In the genomic region with DNA sequence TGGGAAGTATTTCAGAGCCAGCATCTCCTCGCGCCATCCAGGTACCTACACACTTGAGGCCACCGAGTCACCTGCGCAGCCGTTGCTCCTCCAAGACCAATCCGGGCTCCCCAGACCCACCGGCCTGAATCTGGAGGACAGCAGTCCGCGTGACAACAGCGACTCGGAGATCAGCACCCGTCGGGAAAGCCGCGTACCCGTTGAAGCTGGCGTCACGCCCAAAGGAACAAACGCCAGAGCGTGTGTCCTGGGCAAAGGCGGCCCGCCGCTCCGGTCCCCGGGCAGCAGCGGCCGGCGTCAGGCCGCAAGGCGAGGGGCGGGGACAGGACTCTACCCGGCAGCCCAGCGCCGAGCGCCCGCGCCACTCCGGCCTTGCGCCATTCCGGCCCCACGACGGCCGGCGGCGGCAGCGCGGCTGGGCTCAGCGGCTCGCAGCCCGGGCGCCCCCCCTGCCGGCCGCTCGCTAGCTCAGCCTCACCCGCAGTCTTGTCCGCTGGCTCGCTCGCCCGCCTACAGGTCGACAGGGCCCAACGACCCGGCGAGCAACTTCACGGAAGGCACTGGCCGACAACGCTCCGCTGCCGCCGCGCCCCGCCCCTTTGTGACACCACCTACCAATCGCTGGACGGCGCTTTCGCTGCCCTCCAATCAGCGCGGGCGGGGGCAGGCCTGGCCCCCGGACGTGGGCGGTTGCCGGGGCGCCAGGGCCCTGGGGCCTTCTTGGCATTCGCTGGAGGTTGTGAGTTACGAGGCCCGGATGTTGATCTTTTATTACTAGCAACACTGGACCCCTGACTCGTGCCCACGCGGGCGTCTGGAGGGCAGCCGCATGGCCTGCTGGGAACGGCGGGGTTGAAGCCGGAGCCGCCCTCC, we compare ENCODE assay signal across 8 cellular contexts. TPM values are rescaled to one million over a fixed set of nuclear protein-coding genes. Genes with fewer than 3 reads are reported as not detected.
DNase-seq lines count a peak whose midpoint lies in the region; ATAC-seq and TF ChIP-seq lines count a peak whose summit lies in the region.

Gene ZFAND4 (minus strand): TSS at position 572 of the 873 bp plus-strand sequence. CDS start 9,047 bp downstream, outside the sequence.

- TF ChIP-seq CTCF in PC-9 (conservative IDR thresholded peaks at IDR 0.05), result peak; percentile 52; the same call in 1 of the 2 replicates

- H3K36me3 ChIP-seq in PC-9 (ENCODE audit: low read depth), result no peaks in the 10 kb centered on the region
- no peaks in the 10 kb centered on the region for H3K36me3 ChIP-seq in naive thymus-derived CD4-positive, alpha-beta T cell (ENCODE audit: control insufficient read depth in 2 of 3, insufficient read depth in 3 of 3, low read length in 3 of 3)

- TF ChIP-seq EP300 in Ishikawa (IDR thresholded peaks at IDR 0.05; ENCODE audit: borderline replicate concordance), result no peak

- H3K27ac Mint-ChIP-seq in activated T-cell treated with anti-CD3 and anti-CD28 coated beads, Interleukin-2, amount 50 U/mL, for 72 hours, result peak within 1 kb of the TSS; percentile 80
- H3K27ac Mint-ChIP-seq in naive thymus-derived CD4-positive, alpha-beta T cell, result peak within 1 kb of the TSS; percentile 77 to 97 (median 93)
- H3K27ac Mint-ChIP-seq in stimulated activated naive B cell treated with anti-CD40 and anti-IgM and Interleukin-4, amounts not matched to agents 10 μg/mL and 1 μg/mL and 100 μg/mL, for 72 hours, result peak within 1 kb of the TSS; percentile 94

- ATAC-seq in GM21529 (IDR thresholded peaks at IDR 0.05; ENCODE audit: unreplicated experiment), result peak; percentile 96
- ATAC-seq in activated T-cell treated with anti-CD3 and anti-CD28 coated beads, Interleukin-2, amount 50 U/mL, for 72 hours (replicated peaks in 1 of 2), result peak; percentile 98 to 99
- ATAC-seq in naive thymus-derived CD4-positive, alpha-beta T cell, result peak; percentile 98
- peak; percentile 97 to 98 for ATAC-seq in stimulated activated naive B cell treated with anti-CD40 and anti-IgM and Interleukin-4, amounts not matched to agents 10 μg/mL and 1 μg/mL and 100 μg/mL, for 72 hours (replicated peaks)

- peak within 1 kb of the TSS; percentile 83 for H3K4me2 ChIP-seq in PC-9

- H3K9me2 ChIP-seq in PC-9 (ENCODE audit: insufficient read depth), result no peaks in the 10 kb centered on the region

- peaks cover 10% of the 10 kb centered on the region; the same call in 1 of the 2 replicates for H3F3A ChIP-seq in PC-9 (ENCODE audit: insufficient read depth, low read depth)

- peak within 1 kb of the TSS; percentile 70 for H3K4me3 ChIP-seq in PC-9
- H3K4me3 ChIP-seq in naive thymus-derived CD4-positive, alpha-beta T cell (ENCODE audit: low read length), result peak within 1 kb of the TSS; percentile 70

- H3K27me3 ChIP-seq in PC-9 (ENCODE audit: insufficient read depth, low read depth), result no peaks in the 10 kb centered on the region
- H3K27me3 ChIP-seq in naive thymus-derived CD4-positive, alpha-beta T cell (ENCODE audit: control insufficient read depth in 2 of 2, insufficient read depth in 2 of 2, low read length in 2 of 2), result no peaks in the 10 kb centered on the region

- POLR2A ChIA-PET in PC-9 (lab: Charles Lee; ENCODE audit: unreplicated experiment), result no interaction called here
- POLR2A ChIA-PET in naive thymus-derived CD4-positive, alpha-beta T cell (lab: Charles Lee), result interaction anchor here (0.6 to 1.5 kb wide), 10 partner anchors 14 to 686 kb away, joined by 3 to 5 read pairs (median 3); no protein-coding TSS in a partner anchor

- peak; percentile 95 for DNase-seq in DMS53 treated with DMSO at 0.1 percent for 48 hours (lab: John Stamatoyannopoulos, UW; ENCODE audit: unreplicated experiment)
- peak; percentile 88 to 97 for DNase-seq in PC-9
- peak; percentile 98 for DNase-seq in activated T-cell treated with anti-CD3 and anti-CD28 coated beads, Interleukin-2, amount 50 U/mL, for 72 hours
- peak; percentile 98 for DNase-seq in fibroblast of gingiva (ENCODE audit: low read depth)
- DNase-seq in naive thymus-derived CD4-positive, alpha-beta T cell, result peak; percentile 88 to 93 (median 91)
- peak; percentile 95 for DNase-seq in stimulated activated naive B cell treated with anti-CD40 and anti-IgM and Interleukin-4, amounts not matched to agents 10 μg/mL and 1 μg/mL and 100 μg/mL, for 72 hours

- CTCF ChIA-PET in PC-9 (lab: Charles Lee), result interaction anchor here (0.7 to 1.2 kb wide), 4 partner anchors 108 to 469 kb away, joined by 3 to 4 read pairs (median 4); no protein-coding TSS in a partner anchor
- CTCF ChIA-PET in naive thymus-derived CD4-positive, alpha-beta T cell (lab: Charles Lee), result interaction anchor here (0.5 to 1.7 kb wide), 4 partner anchors 10 to 208 kb away, joined by 3 to 8 read pairs (median 4); no protein-coding TSS in a partner anchor

- peak within 1 kb of the TSS; percentile 98 for H2AFZ ChIP-seq in PC-9

- no peaks in the 10 kb centered on the region for H3K27me3 Mint-ChIP-seq in activated T-cell treated with anti-CD3 and anti-CD28 coated beads, Interleukin-2, amount 50 U/mL, for 72 hours (ENCODE audit: low read depth)
- peaks cover 0 to under 1% (median 0%) of the 10 kb centered on the region in 5 donors for H3K27me3 Mint-ChIP-seq in naive thymus-derived CD4-positive, alpha-beta T cell
- H3K27me3 Mint-ChIP-seq in stimulated activated naive B cell treated with anti-CD40 and anti-IgM and Interleukin-4, amounts not matched to agents 10 μg/mL and 1 μg/mL and 100 μg/mL, for 72 hours, result no peaks in the 10 kb centered on the region

- H3K36me3 Mint-ChIP-seq in activated T-cell treated with anti-CD3 and anti-CD28 coated beads, Interleukin-2, amount 50 U/mL, for 72 hours (ENCODE audit: insufficient read depth in 2 of 2), result peaks cover 2% of the 10 kb centered on the region in 2 donors
- peaks cover 0 to 10% (median 0%) of the 10 kb centered on the region in 5 donors for H3K36me3 Mint-ChIP-seq in naive thymus-derived CD4-positive, alpha-beta T cell
- H3K36me3 Mint-ChIP-seq in stimulated activated naive B cell treated with anti-CD40 and anti-IgM and Interleukin-4, amounts not matched to agents 10 μg/mL and 1 μg/mL and 100 μg/mL, for 72 hours, result peaks cover 0 to 3% of the 10 kb centered on the region in 2 donors

- no peaks in the 10 kb centered on the region for H3K9me3 ChIP-seq in PC-9 (ENCODE audit: insufficient read depth, low read depth)
- no peaks in the 10 kb centered on the region for H3K9me3 ChIP-seq in naive thymus-derived CD4-positive, alpha-beta T cell (ENCODE audit: control insufficient read depth in 2 of 3, low read length in 3 of 3)

- H3K4me1 ChIP-seq in PC-9 (replicated peaks; ENCODE audit: insufficient read depth), result peaks cover 8% of the 10 kb centered on the region; the same call in 1 of the 2 replicates
- H3K4me1 ChIP-seq in naive thymus-derived CD4-positive, alpha-beta T cell (ENCODE audit: control insufficient read depth in 2 of 2, insufficient read depth in 2 of 2, low read length in 2 of 2), result peaks cover 7 to 13% of the 10 kb centered on the region in 2 donors

- peaks cover 36% of the 10 kb centered on the region for H3K4me1 Mint-ChIP-seq in activated T-cell treated with anti-CD3 and anti-CD28 coated beads, Interleukin-2, amount 50 U/mL, for 72 hours (ENCODE audit: low read depth)
- H3K4me1 Mint-ChIP-seq in naive thymus-derived CD4-positive, alpha-beta T cell, result peaks cover 23 to 54% (median 46%) of the 10 kb centered on the region in 7 donors
- H3K4me1 Mint-ChIP-seq in stimulated activated naive B cell treated with anti-CD40 and anti-IgM and Interleukin-4, amounts not matched to agents 10 μg/mL and 1 μg/mL and 100 μg/mL, for 72 hours, result peaks cover 17 to 35% of the 10 kb centered on the region in 2 donors

- peak; percentile 45; the same call in 1 of the 2 replicates for TF ChIP-seq RAD21 in Ishikawa (IDR thresholded peaks at IDR 0.05; ENCODE audit: low read depth)

- peak within 1 kb of the TSS; percentile 84 to 90 for H3K4me3 Mint-ChIP-seq in activated T-cell treated with anti-CD3 and anti-CD28 coated beads, Interleukin-2, amount 50 U/mL, for 72 hours
- peak within 1 kb of the TSS; percentile 81 to 99 (median 94) for H3K4me3 Mint-ChIP-seq in naive thymus-derived CD4-positive, alpha-beta T cell
- H3K4me3 Mint-ChIP-seq in stimulated activated naive B cell treated with anti-CD40 and anti-IgM and Interleukin-4, amounts not matched to agents 10 μg/mL and 1 μg/mL and 100 μg/mL, for 72 hours, result peak within 1 kb of the TSS; percentile 89 to 93

- H3K79me2 ChIP-seq in PC-9 (ENCODE audit: low read depth), result no peaks in the 10 kb centered on the region

- no TSS peak for BruUV-seq in PC-9 (replicated peaks; lab: Mats Ljungman, UMichigan)

- 0 out of 2 replicates have a peak within 1 kb of the TSS, but pooled peaks have one; percentile 7 for H3K27ac ChIP-seq in PC-9
- peak within 1 kb of the TSS; percentile 79 for H3K27ac ChIP-seq in naive thymus-derived CD4-positive, alpha-beta T cell (ENCODE audit: low read depth, low read length)

- intact Hi-C loops in PC-9 (cut with micrococcal nuclease; ENCODE audit: unreplicated experiment), result loop anchor here (1.0 to 10.0 kb wide), 3 partner anchors 207 to 418 kb away; partner anchors contain the start of gene OR13A1
- intact Hi-C loops in naive thymus-derived CD4-positive, alpha-beta T cell (cut with micrococcal nuclease), result loop anchor here (1.0 to 10.0 kb wide), 16 partner anchors 54 to 715 kb away; partner anchors contain the start of genes ALOX5 (in 1 of the 2), RASSF4 (in 1 of the 2), TIMM23 (in 1 of the 2) and WASHC2C (in 1 of the 2)

- H4K20me1 ChIP-seq in PC-9 (ENCODE audit: insufficient read depth), result no peaks in the 10 kb centered on the region

- H3K9me3 Mint-ChIP-seq in activated T-cell treated with anti-CD3 and anti-CD28 coated beads, Interleukin-2, amount 50 U/mL, for 72 hours, result peaks cover 0 to 1% of the 10 kb centered on the region in 2 donors
- peaks cover 0 to 4% (median 0%) of the 10 kb centered on the region in 11 donors for H3K9me3 Mint-ChIP-seq in naive thymus-derived CD4-positive, alpha-beta T cell
- H3K9me3 Mint-ChIP-seq in stimulated activated naive B cell treated with anti-CD40 and anti-IgM and Interleukin-4, amounts not matched to agents 10 μg/mL and 1 μg/mL and 100 μg/mL, for 72 hours, result peaks cover 0 to 3% of the 10 kb centered on the region in 2 donors

TF ChIP-seq in Ishikawa, 13 proteins besides CTCF, POLR2A, EP300 and RAD21 (continues in another document):
- TF ChIP-seq CREB1 (IDR thresholded peaks at IDR 0.05; ENCODE audit: low read depth) (peak; percentile 64), YY1 (IDR thresholded peaks at IDR 0.05; ENCODE audit: low read depth) (peak; percentile 62; the same call in 1 of the 2 replicates), CEBPB (IDR thresholded peaks at IDR 0.05) (no peak), TAF1 (IDR thresholded peaks at IDR 0.05; ENCODE audit: low read depth) (peak; percentile 69; the same call in 1 of the 2 replicates)

RNA-seq across cellular contexts. Expression of gene ZFAND4, which starts in this region (rescaled TPM):
- total RNA-seq in PC-9 (2021), result 3.5 and 4.4 TPM in 2 replicates
- 10 to 100 TPM; 11.9 to 13.4 TPM for total RNA-seq in activated T-cell treated with anti-CD3 and anti-CD28 coated beads, Interleukin-2, amount 50 U/mL, for 72 hours
- total RNA-seq in naive thymus-derived CD4-positive, alpha-beta T cell, result 10 to 100 TPM; 21.4 to 33.2 (median 29.5) TPM
- polyA plus RNA-seq in naive thymus-derived CD4-positive, alpha-beta T cell, result 10 to 100 TPM; 22.4 to 31.4 TPM

Comparison
In these comparisons a context has a peak if more than half of its experiments do, and no peak if none do; other contexts are left out.
1. Peak in every context shown above with its lines: DNase-seq, ATAC-seq, H3K4me3 ChIP-seq and H3K27ac ChIP-seq.